1 cellular context compared by ENCODE assay signal in genomic region chr18:48538531-48539405, GRCh38.
TF ChIP-seq lines count a peak whose summit lies in the region.

Gene CTIF (plus strand): TSS chr18:48539031. CDS start chr18:48619566, 80,535 bp downstream.

TF ChIP-seq in HepG2, 621 proteins besides CTCF, POLR2A, EP300 and RAD21 (continued from another document and continues in another):
- TF ChIP-seq ZNF512 (CRISPR knock-in tag; IDR thresholded peaks at IDR 0.05): no peak
- no peak for TF ChIP-seq MTF1 (CRISPR knock-in tag; IDR thresholded peaks at IDR 0.05)
- TF ChIP-seq, protein P1, sequence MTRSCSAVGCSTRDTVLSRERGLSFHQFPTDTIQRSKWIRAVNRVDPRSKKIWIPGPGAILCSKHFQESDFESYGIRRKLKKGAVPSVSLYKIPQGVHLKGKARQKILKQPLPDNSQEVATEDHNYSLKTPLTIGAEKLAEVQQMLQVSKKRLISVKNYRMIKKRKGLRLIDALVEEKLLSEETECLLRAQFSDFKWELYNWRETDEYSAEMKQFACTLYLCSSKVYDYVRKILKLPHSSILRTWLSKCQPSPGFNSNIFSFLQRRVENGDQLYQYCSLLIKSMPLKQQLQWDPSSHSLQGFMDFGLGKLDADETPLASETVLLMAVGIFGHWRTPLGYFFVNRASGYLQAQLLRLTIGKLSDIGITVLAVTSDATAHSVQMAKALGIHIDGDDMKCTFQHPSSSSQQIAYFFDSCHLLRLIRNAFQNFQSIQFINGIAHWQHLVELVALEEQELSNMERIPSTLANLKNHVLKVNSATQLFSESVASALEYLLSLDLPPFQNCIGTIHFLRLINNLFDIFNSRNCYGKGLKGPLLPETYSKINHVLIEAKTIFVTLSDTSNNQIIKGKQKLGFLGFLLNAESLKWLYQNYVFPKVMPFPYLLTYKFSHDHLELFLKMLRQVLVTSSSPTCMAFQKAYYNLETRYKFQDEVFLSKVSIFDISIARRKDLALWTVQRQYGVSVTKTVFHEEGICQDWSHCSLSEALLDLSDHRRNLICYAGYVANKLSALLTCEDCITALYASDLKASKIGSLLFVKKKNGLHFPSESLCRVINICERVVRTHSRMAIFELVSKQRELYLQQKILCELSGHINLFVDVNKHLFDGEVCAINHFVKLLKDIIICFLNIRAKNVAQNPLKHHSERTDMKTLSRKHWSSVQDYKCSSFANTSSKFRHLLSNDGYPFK (CRISPR knock-in tag; IDR thresholded peaks at IDR 0.05; ENCODE audit: borderline replicate concordance): peak; percentile 54; the same call in 1 of the 2 replicates
- peak; percentile 43; the same call in 1 of the 2 replicates for TF ChIP-seq CBX5 (CRISPR knock-in tag; IDR thresholded peaks at IDR 0.05; ENCODE audit: borderline replicate concordance)
- TF ChIP-seq ONECUT2 (CRISPR knock-in tag; IDR thresholded peaks at IDR 0.05): no peak; the same call in 1 of the 2 replicates
- no peak for TF ChIP-seq PAF1 (CRISPR knock-in tag; IDR thresholded peaks at IDR 0.05)
- TF ChIP-seq SALL1 (CRISPR knock-in tag; IDR thresholded peaks at IDR 0.05): peak; percentile 84
- TF ChIP-seq NFKB2 (CRISPR knock-in tag; IDR thresholded peaks at IDR 0.05; ENCODE audit: borderline replicate concordance): no peak; the same call in 1 of the 2 replicates
- TF ChIP-seq TBX2 (CRISPR knock-in tag; IDR thresholded peaks at IDR 0.05; ENCODE audit: borderline replicate concordance): peak; percentile 63; the same call in 1 of the 2 replicates
- no peak for TF ChIP-seq NCOA5 (CRISPR knock-in tag; IDR thresholded peaks at IDR 0.05)
- TF ChIP-seq HES4 (CRISPR knock-in tag; IDR thresholded peaks at IDR 0.05; ENCODE audit: borderline replicate concordance): no peak
- no peak for TF ChIP-seq REL (CRISPR knock-in tag; conservative IDR thresholded peaks at IDR 0.05)
- no peak for TF ChIP-seq FOXK2 (IDR thresholded peaks at IDR 0.05)
- TF ChIP-seq ESRRA (CRISPR knock-in tag; IDR thresholded peaks at IDR 0.05; ENCODE audit: low read depth): no peak
- TF ChIP-seq, protein P2, sequence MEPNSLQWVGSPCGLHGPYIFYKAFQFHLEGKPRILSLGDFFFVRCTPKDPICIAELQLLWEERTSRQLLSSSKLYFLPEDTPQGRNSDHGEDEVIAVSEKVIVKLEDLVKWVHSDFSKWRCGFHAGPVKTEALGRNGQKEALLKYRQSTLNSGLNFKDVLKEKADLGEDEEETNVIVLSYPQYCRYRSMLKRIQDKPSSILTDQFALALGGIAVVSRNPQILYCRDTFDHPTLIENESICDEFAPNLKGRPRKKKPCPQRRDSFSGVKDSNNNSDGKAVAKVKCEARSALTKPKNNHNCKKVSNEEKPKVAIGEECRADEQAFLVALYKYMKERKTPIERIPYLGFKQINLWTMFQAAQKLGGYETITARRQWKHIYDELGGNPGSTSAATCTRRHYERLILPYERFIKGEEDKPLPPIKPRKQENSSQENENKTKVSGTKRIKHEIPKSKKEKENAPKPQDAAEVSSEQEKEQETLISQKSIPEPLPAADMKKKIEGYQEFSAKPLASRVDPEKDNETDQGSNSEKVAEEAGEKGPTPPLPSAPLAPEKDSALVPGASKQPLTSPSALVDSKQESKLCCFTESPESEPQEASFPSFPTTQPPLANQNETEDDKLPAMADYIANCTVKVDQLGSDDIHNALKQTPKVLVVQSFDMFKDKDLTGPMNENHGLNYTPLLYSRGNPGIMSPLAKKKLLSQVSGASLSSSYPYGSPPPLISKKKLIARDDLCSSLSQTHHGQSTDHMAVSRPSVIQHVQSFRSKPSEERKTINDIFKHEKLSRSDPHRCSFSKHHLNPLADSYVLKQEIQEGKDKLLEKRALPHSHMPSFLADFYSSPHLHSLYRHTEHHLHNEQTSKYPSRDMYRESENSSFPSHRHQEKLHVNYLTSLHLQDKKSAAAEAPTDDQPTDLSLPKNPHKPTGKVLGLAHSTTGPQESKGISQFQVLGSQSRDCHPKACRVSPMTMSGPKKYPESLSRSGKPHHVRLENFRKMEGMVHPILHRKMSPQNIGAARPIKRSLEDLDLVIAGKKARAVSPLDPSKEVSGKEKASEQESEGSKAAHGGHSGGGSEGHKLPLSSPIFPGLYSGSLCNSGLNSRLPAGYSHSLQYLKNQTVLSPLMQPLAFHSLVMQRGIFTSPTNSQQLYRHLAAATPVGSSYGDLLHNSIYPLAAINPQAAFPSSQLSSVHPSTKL (CRISPR knock-in tag; IDR thresholded peaks at IDR 0.05): peak; percentile 46
- TF ChIP-seq ZNF782 (CRISPR knock-in tag; IDR thresholded peaks at IDR 0.05; ENCODE audit: borderline replicate concordance): no peak
- 0 out of 2 replicates have a peak, but pooled peaks have one; percentile 61 for TF ChIP-seq NFKBIZ (CRISPR knock-in tag; IDR thresholded peaks at IDR 0.05)
- no peak for TF ChIP-seq ZZZ3 (CRISPR knock-in tag; IDR thresholded peaks at IDR 0.05; ENCODE audit: borderline replicate concordance)
- TF ChIP-seq ETV5 (CRISPR knock-in tag; IDR thresholded peaks at IDR 0.05; ENCODE audit: borderline replicate concordance): peak; percentile 51; the same call in 1 of the 2 replicates
- TF ChIP-seq HNF4A (CRISPR knock-in tag; IDR thresholded peaks at IDR 0.05): peak; percentile 70
- no peak for TF ChIP-seq ZNF230 (CRISPR knock-in tag; IDR thresholded peaks at IDR 0.05)
- TF ChIP-seq SMAD3 (CRISPR knock-in tag; IDR thresholded peaks at IDR 0.05): no peak
- TF ChIP-seq ZSCAN12 (CRISPR knock-in tag; IDR thresholded peaks at IDR 0.05): peak; percentile 66; the same call in 1 of the 2 replicates
- TF ChIP-seq ZNF232 (CRISPR knock-in tag; IDR thresholded peaks at IDR 0.05; ENCODE audit: borderline replicate concordance): no peak; the same call in 1 of the 2 replicates
- no peak for TF ChIP-seq ZNF841 (CRISPR knock-in tag; IDR thresholded peaks at IDR 0.05; ENCODE audit: borderline replicate concordance)
- TF ChIP-seq ZHX1 (CRISPR knock-in tag; IDR thresholded peaks at IDR 0.05; ENCODE audit: low read depth): no peak
- TF ChIP-seq LRRFIP1 (CRISPR knock-in tag; conservative IDR thresholded peaks at IDR 0.05): no peak
- no peak for TF ChIP-seq RARG (CRISPR knock-in tag; IDR thresholded peaks at IDR 0.05; ENCODE audit: low read depth)
- no peak for TF ChIP-seq CCAR2 (optimal IDR thresholded peaks at IDR 0.05; ENCODE audit: low read depth, low read length)
- TF ChIP-seq SNAI1 (CRISPR knock-in tag; IDR thresholded peaks at IDR 0.05; ENCODE audit: borderline replicate concordance): no peak
- TF ChIP-seq RXRA (CRISPR knock-in tag; IDR thresholded peaks at IDR 0.05): peak; percentile 38; the same call in 1 of the 2 replicates
- TF ChIP-seq NFE2L2 (IDR thresholded peaks at IDR 0.05; ENCODE audit: low read length): no peak
- TF ChIP-seq, protein P3, sequence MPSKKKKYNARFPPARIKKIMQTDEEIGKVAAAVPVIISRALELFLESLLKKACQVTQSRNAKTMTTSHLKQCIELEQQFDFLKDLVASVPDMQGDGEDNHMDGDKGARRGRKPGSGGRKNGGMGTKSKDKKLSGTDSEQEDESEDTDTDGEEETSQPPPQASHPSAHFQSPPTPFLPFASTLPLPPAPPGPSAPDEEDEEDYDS (CRISPR knock-in tag; IDR thresholded peaks at IDR 0.05): peak; percentile 55; the same call in 1 of the 2 replicates
- no peak for TF ChIP-seq RFX5 (IDR thresholded peaks at IDR 0.05; ENCODE audit: low read depth, low read length)
- 0 out of 2 replicates have a peak, but pooled peaks have one; percentile 65 for TF ChIP-seq SP4 (CRISPR knock-in tag; IDR thresholded peaks at IDR 0.05)
- TF ChIP-seq FOXK1 (CRISPR knock-in tag; IDR thresholded peaks at IDR 0.05; ENCODE audit: borderline replicate concordance, low read depth): peak; percentile 35; the same call in 1 of the 2 replicates
- TF ChIP-seq, protein P4, sequence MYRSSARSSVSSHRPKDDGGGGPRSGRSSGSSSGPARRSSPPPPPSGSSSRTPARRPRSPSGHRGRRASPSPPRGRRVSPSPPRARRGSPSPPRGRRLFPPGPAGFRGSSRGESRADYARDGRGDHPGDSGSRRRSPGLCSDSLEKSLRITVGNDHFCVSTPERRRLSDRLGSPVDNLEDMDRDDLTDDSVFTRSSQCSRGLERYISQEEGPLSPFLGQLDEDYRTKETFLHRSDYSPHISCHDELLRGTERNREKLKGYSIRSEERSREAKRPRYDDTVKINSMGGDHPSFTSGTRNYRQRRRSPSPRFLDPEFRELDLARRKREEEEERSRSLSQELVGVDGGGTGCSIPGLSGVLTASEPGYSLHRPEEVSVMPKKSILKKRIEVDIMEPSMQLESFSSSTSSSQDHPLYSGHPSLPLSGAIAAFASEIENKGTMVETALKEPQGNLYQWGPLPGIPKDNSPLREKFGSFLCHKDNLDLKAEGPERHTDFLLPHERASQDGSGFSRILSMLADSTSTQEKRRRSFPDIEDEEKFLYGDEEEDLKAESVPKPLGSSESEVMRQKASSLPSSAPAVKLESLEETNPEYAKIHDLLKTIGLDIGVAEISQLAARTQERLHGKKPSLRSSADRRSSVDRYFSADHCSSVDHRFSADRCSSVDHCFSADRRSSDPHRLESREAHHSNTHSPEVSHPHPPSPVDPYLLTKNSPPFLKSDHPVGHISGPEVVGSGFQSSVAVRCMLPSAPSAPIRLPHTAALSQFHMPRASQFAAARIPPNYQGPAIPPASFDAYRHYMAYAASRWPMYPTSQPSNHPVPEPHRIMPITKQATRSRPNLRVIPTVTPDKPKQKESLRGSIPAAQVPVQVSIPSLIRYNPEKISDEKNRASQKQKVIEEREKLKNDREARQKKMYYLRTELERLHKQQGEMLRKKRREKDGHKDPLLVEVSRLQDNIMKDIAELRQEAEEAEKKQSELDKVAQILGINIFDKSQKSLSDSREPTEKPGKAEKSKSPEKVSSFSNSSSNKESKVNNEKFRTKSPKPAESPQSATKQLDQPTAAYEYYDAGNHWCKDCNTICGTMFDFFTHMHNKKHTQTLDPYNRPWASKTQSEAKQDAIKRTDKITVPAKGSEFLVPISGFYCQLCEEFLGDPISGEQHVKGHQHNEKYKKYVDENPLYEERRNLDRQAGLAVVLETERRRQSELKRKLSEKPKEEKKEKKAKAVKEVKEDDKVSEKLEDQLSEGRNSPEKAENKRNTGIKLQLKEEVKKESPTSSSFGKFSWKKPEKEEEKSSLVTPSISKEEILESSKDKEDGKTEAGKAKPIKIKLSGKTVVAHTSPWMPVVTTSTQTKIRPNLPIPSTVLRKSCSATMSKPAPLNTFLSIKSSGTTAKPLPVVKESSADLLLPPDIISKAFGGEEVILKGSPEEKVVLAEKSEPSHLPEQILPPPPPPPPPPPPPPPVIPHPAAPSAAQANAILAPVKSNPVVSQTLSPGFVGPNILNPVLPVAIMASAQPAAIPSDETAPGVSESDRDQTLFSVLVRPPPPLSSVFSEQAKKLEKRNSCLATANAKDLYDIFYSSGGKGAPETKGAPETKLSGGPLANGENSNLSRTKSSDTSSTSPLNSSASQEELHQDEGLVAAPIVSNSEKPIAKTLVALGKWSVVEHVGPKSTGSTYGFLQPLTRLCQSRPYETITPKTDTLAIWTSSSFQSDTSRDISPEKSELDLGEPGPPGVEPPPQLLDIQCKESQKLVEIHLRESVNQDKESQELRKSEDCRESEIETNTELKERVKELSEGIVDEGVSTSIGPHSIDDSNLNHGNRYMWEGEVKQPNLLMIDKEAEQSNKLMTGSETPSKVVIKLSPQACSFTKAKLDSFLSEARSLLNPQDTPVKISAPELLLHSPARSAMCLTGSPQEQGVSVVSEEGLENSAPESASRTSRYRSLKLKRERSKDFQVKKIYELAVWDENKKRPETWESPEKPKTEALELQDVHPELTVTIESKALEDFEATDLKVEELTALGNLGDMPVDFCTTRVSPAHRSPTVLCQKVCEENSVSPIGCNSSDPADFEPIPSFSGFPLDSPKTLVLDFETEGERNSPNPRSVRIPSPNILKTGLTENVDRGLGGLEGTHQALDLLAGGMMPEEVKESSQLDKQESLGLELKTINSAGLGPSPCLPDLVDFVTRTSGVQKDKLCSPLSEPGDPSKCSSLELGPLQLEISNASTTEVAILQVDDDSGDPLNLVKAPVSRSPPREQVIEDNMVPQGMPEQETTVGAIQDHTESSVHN (CRISPR knock-in tag; IDR thresholded peaks at IDR 0.05): no peak
- no peak for TF ChIP-seq ZNF136 (CRISPR knock-in tag; IDR thresholded peaks at IDR 0.05; ENCODE audit: low read depth)
- no peak for TF ChIP-seq ZBTB8A (CRISPR knock-in tag; IDR thresholded peaks at IDR 0.05; ENCODE audit: borderline replicate concordance, low read depth)
